Comparison of ENCODE assay signal across 11 cellular contexts in genomic region chr11:125513705-125514265, GRCh38. TPM values are rescaled to one million over a fixed set of nuclear protein-coding genes. Genes with fewer than 3 reads are reported as not detected.
DNase-seq lines count a peak whose midpoint lies in the region; ATAC-seq, FAIRE-seq and TF ChIP-seq lines count a peak whose summit lies in the region.
"Had no signal": no experiment of that assay in that cellular context is flagged by ENCODE, and none has a peak within 500 bp of the region (broad histone marks: within the 10 kb centered on the region; RNA-seq: fewer than 3 reads in every experiment).

No MANE protein-coding gene starts in this region.

- 0 out of 2 replicates have a peak overlapping the region, but pooled peaks have one; percentile 9 for H2BK20ac ChIP-seq in H1 (ENCODE audit: low read length)

- no peaks in the 10 kb centered on the region for H3K27me3 ChIP-seq in H1 (replicated peaks in 1 of 4; ENCODE audit: control insufficient read depth in 3 of 4, extremely low read depth in 1 of 4, insufficient read depth in 3 of 4, low read length in 3 of 4)

- no peak overlapping the region for H4K5ac ChIP-seq in H1 (ENCODE audit: insufficient read length, low read depth, low read length)

- no peaks in the 10 kb centered on the region for H3K9me3 ChIP-seq in H1 (ENCODE audit: insufficient read depth in 2 of 2, low read depth in 1 of 2, low read length in 1 of 2)

- no peak overlapping the region for H3K9ac ChIP-seq in H1 (replicated peaks in 1 of 4; ENCODE audit: extremely low read depth in 1 of 4, low read depth in 3 of 4, low read length in 3 of 4)

- H3K4me3 Mint-ChIP-seq in stimulated activated naive CD8-positive, alpha-beta T cell treated with anti-CD3 and anti-CD28 coated beads, Interleukin-15, Interleukin-2, amounts not matched to agents 100 ng/mL and 50 ng/mL, for 24 hours, result no peak overlapping the region
- peak overlapping the region in 1 of 3 donors; percentile 59 for H3K4me3 Mint-ChIP-seq in T-cell
- H3K4me3 Mint-ChIP-seq: nephron had no signal

- H3K4ac ChIP-seq in H1 (replicated peaks; ENCODE audit: insufficient read length, low read depth, low read length), result no peak overlapping the region

- no peaks in the 10 kb centered on the region for H3K79me2 ChIP-seq in H1 (ENCODE audit: control insufficient read depth in 1 of 2, insufficient read depth in 2 of 2, low read length in 2 of 2)

- no peak for TF ChIP-seq CTCF in H1 (IDR thresholded peaks at IDR 0.05; ENCODE audit: control extremely low read depth in 1 of 3, insufficient read depth in 1 of 3, low read depth in 1 of 3, low read length in 3 of 3)

- no peak for TF ChIP-seq RAD21 in H1 (IDR thresholded peaks at IDR 0.05 in 1 of 2, conservative IDR thresholded peaks at IDR 0.05 in 1 of 2; ENCODE audit: low read depth in 2 of 2, low read length in 2 of 2)

- H3K27me3 Mint-ChIP-seq in stimulated activated naive CD8-positive, alpha-beta T cell treated with anti-CD3 and anti-CD28 coated beads, Interleukin-15, Interleukin-2, amounts not matched to agents 100 ng/mL and 50 ng/mL, for 24 hours, result no peaks in the 10 kb centered on the region
- no peaks in the 10 kb centered on the region for H3K27me3 Mint-ChIP-seq in T-cell

- no peak for ATAC-seq in stimulated activated naive CD8-positive, alpha-beta T cell treated with anti-CD3 and anti-CD28 coated beads, Interleukin-15, Interleukin-2, amounts not matched to agents 100 U/mL and 50 U/mL, for 24 hours
- no peak for ATAC-seq in T-cell (replicated peaks in 1 of 4)

- H3K4me2 ChIP-seq in H1 (ENCODE audit: insufficient read depth in 1 of 2, low read depth in 2 of 2, low read length in 2 of 2), result no peak overlapping the region

- no peak overlapping the region for H3K56ac ChIP-seq in H1 (replicated peaks; ENCODE audit: insufficient read length, low read depth, low read length)

- no peak for FAIRE-seq in H1 (lab: Jason Lieb, UNC)

- no peaks in the 10 kb centered on the region for H3K23me2 ChIP-seq in H1 (ENCODE audit: low read depth, low read length)

- peaks cover 62% of the 10 kb centered on the region for H3K4me1 Mint-ChIP-seq in stimulated activated naive CD8-positive, alpha-beta T cell treated with anti-CD3 and anti-CD28 coated beads, Interleukin-15, Interleukin-2, amounts not matched to agents 100 ng/mL and 50 ng/mL, for 24 hours (ENCODE audit: low read depth)
- H3K4me1 Mint-ChIP-seq in T-cell, result peaks cover 29 to 48% (median 37%) of the 10 kb centered on the region in 3 donors

- H2BK120ac ChIP-seq in H1 (replicated peaks; ENCODE audit: low read depth, low read length), result no peak overlapping the region

- in situ Hi-C loops in G401 (cut with HindIII; ENCODE audit: low sequenced_read_pairs), result no loop called here

- POLR2A ChIA-PET in T-cell (lab: Charles Lee), result no interaction called here
- POLR2A ChIA-PET in H1 (lab: Charles Lee; ENCODE audit: partially characterized antibody), result interaction anchor here (0.9 kb wide), 1 partner anchor 12 kb away, joined by 3 read pairs; no protein-coding TSS in a partner anchor

- no peak overlapping the region for H3K23ac ChIP-seq in H1 (ENCODE audit: insufficient read length)

- H2AK5ac ChIP-seq in H1 (ENCODE audit: low read depth, low read length), result no peak overlapping the region

- no peak overlapping the region for H2BK15ac ChIP-seq in H1 (ENCODE audit: low read length)

- no peaks in the 10 kb centered on the region for H3K9me3 Mint-ChIP-seq in stimulated activated naive CD8-positive, alpha-beta T cell treated with anti-CD3 and anti-CD28 coated beads, Interleukin-15, Interleukin-2, amounts not matched to agents 100 ng/mL and 50 ng/mL, for 24 hours
- H3K9me3 Mint-ChIP-seq in T-cell, result no peaks in the 10 kb centered on the region
- H3K9me3 Mint-ChIP-seq: nephron had no signal

- no peak for TF ChIP-seq POLR2A in H1 (IDR thresholded peaks at IDR 0.05; ENCODE audit: control extremely low read depth in 1 of 2, low read depth in 2 of 2, low read length in 2 of 2)

- H3K4me3 ChIP-seq in H1 (ENCODE audit: extremely low read depth in 1 of 4, insufficient read depth in 2 of 4, low read depth in 3 of 4, low read length in 4 of 4), result no peak overlapping the region

- H4K91ac ChIP-seq in H1 (replicated peaks; ENCODE audit: insufficient read length, low read length), result no peak overlapping the region

- no peak overlapping the region for H3K18ac ChIP-seq in H1 (ENCODE audit: extremely low read depth, low read length)

- WGBS in H1 (ENCODE audit: extremely low coverage in 1 of 2, insufficient coverage in 1 of 2, insufficient read length in 1 of 2, insufficient replicate concordance in 2 of 2, low coverage in 1 of 2, low lambda C conversion rate in 2 of 2, missing lambda C conversion rate in 1 of 2), 2 experiments, result 91% methylated on average over 3 of the region's 3 CpGs; no CpG with 5 or more reads in 1 of the 2 experiments

- H3K36me3 Mint-ChIP-seq in stimulated activated naive CD8-positive, alpha-beta T cell treated with anti-CD3 and anti-CD28 coated beads, Interleukin-15, Interleukin-2, amounts not matched to agents 100 ng/mL and 50 ng/mL, for 24 hours (ENCODE audit: low read depth), result no peaks in the 10 kb centered on the region
- no peaks in the 10 kb centered on the region for H3K36me3 Mint-ChIP-seq in T-cell

- no peak overlapping the region for H2BK12ac ChIP-seq in H1 (ENCODE audit: low read depth, low read length)

- TF ChIP-seq EP300 in H1 (IDR thresholded peaks at IDR 0.05; ENCODE audit: borderline replicate concordance in 1 of 2, low read depth in 2 of 2, low read length in 2 of 2), result no peak

- no peak overlapping the region for H3K27ac ChIP-seq in H1 (ENCODE audit: low read depth, low read length)

- no peak overlapping the region for H2AFZ ChIP-seq in H1 (ENCODE audit: low read length)

- no peak overlapping the region for H3K14ac ChIP-seq in H1 (ENCODE audit: insufficient read length)

- no peak overlapping the region for H2BK5ac ChIP-seq in H1 (ENCODE audit: low read depth, low read length)

- peaks cover 5 to 20% (median 14%) of the 10 kb centered on the region in 4 experiments; a peak in 6 of 7 replicates for H3K4me1 ChIP-seq in H1 (replicated peaks in 1 of 4; ENCODE audit: control insufficient read depth in 3 of 4, insufficient read depth in 4 of 4, low read length in 3 of 4)

- DNase-seq in stimulated activated naive CD8-positive, alpha-beta T cell treated with anti-CD3 and anti-CD28 coated beads, Interleukin-15, Interleukin-2, amounts not matched to agents 100 U/mL and 50 U/mL, for 24 hours, result no peak
- no peak for DNase-seq in T-cell
- no peak for DNase-seq in H1 (ENCODE audit: low read depth in 1 of 2, low spot score in 2 of 2)
- no peak for DNase-seq in AG08395 (ENCODE audit: low spot score)
- DNase-seq in dermis blood vessel endothelial cell, result no peak
- DNase-seq in G401 (ENCODE audit: low spot score), result no peak
- DNase-seq in HT-29 (ENCODE audit: low spot score), result no peak
- DNase-seq: glutamatergic neuron, NCI-H2029 had no signal

- H4K20me1 ChIP-seq in H1 (replicated peaks in 1 of 2; ENCODE audit: control insufficient read depth in 1 of 2, insufficient read depth in 2 of 2, low read length in 2 of 2), result no peaks in the 10 kb centered on the region

- H3K36me3 ChIP-seq in H1 (ENCODE audit: control insufficient read depth in 2 of 4, insufficient read depth in 4 of 4, low read length in 3 of 4), result no peaks in the 10 kb centered on the region

- no peak overlapping the region for H4K8ac ChIP-seq in H1 (ENCODE audit: extremely low read depth, insufficient read depth, low read length)

- H3K27ac Mint-ChIP-seq in stimulated activated naive CD8-positive, alpha-beta T cell treated with anti-CD3 and anti-CD28 coated beads, Interleukin-15, Interleukin-2, amounts not matched to agents 100 ng/mL and 50 ng/mL, for 24 hours, result peak overlapping the region; percentile 88
- peak overlapping the region; percentile 26 to 76 for H3K27ac Mint-ChIP-seq in T-cell
- H3K27ac Mint-ChIP-seq: nephron had no signal

- CTCF ChIA-PET in T-cell (lab: Charles Lee) (interaction anchor here in 1 of 2 donors (0.8 kb wide), 1 partner anchor 15 kb away, joined by 5 read pairs; no protein-coding TSS in a partner anchor), H1 (lab: Charles Lee; ENCODE audit: partially characterized antibody) (interaction anchor here (1.0 kb wide), 1 partner anchor 16 kb away, joined by 4 read pairs; no protein-coding TSS in a partner anchor)

- no peaks in the 10 kb centered on the region for H3K79me1 ChIP-seq in H1 (ENCODE audit: low read depth, low read length)

TF ChIP-seq in H1, 55 proteins besides CTCF, POLR2A, EP300 and RAD21 (continues in another document):
- no peak for TF ChIP-seq CEBPB (IDR thresholded peaks at IDR 0.05; ENCODE audit: low read depth, low read length)
- no peak for TF ChIP-seq MAX (IDR thresholded peaks at IDR 0.05)

RNA-seq across cellular contexts. Expression of gene FEZ1, which starts 17.7 kb away (rescaled TPM):
- total RNA-seq in T-cell (1 to 10 TPM in 2 of 5 donors, under 1 TPM in 3; 0.62 to 3.5 (median 0.92) TPM), dermis blood vessel endothelial cell (52.5 and 54.1 TPM in 2 replicates)
- total RNA-seq in H1 (2021; fragmentation: NEBNext Ultra II Directional; extraction: Animal tissue kit (Norgen Biotek cat#: 25700)), result 51.6 and 59.6 TPM in 2 replicates
- polyA plus RNA-seq in H1 (2011; rRNA removed), result 72.5 and 73.6 TPM in 2 replicates
- polyA plus RNA-seq in H1 (2011; cell fraction: cytosol; rRNA removed), result 69.3 TPM
- polyA plus RNA-seq in H1 (2011; cell fraction: nucleus; rRNA removed), result 53.1 TPM
- 69.0 to 94.2 TPM (median 84.4 TPM) in 4 replicates for polyA plus RNA-seq in H1 (2012, experiment 1 of 2)
- 76.4 TPM for polyA plus RNA-seq in H1 (2012, experiment 2 of 2)
- 27.6 TPM for polyA plus RNA-seq in H1 (2013, experiment 1 of 2)
- 30.0 TPM for polyA plus RNA-seq in H1 (2013, experiment 2 of 2)
- 28.2 and 34.7 TPM in 2 replicates for polyA minus RNA-seq in H1 (2011; rRNA and poly(A)+ RNA removed)
- 28.4 TPM for polyA minus RNA-seq in H1 (2011; cell fraction: cytosol; rRNA and poly(A)+ RNA removed)
- 23.8 TPM for polyA minus RNA-seq in H1 (2011; cell fraction: nucleus; rRNA and poly(A)+ RNA removed)
- total RNA-seq in G401 (2014; rRNA removed; shearing (Covaris generic)), result 7.1 and 12.4 TPM in 2 replicates
- not detected in 2 replicates for total RNA-seq in HT-29 (2014; rRNA removed; shearing (Covaris generic))

RNA-seq across cellular contexts. Expression of gene EI24, which starts 55.5 kb away (rescaled TPM):
- 10 to 100 TPM; 20.0 to 33.0 (median 29.9) TPM for total RNA-seq in T-cell
- total RNA-seq in H1 (2021; fragmentation: NEBNext Ultra II Directional; extraction: Animal tissue kit (Norgen Biotek cat#: 25700)), result 130 and 135 TPM in 2 replicates
- 176 and 264 TPM in 2 replicates for polyA plus RNA-seq in H1 (2011; rRNA removed)
- polyA plus RNA-seq in H1 (2011; cell fraction: cytosol; rRNA removed), result 161 TPM
- 70.8 TPM for polyA plus RNA-seq in H1 (2011; cell fraction: nucleus; rRNA removed)
- 130 to 142 TPM (median 141 TPM) in 4 replicates for polyA plus RNA-seq in H1 (2012, experiment 1 of 2)
- polyA plus RNA-seq in H1 (2012, experiment 2 of 2), result 111 TPM
- 119 TPM for polyA plus RNA-seq in H1 (2013, experiment 1 of 2)
- 139 TPM for polyA plus RNA-seq in H1 (2013, experiment 2 of 2)
- polyA minus RNA-seq in H1 (2011; rRNA and poly(A)+ RNA removed), result 143 and 171 TPM in 2 replicates
- polyA minus RNA-seq in H1 (2011; cell fraction: cytosol; rRNA and poly(A)+ RNA removed), result 48.1 TPM
- 41.1 TPM for polyA minus RNA-seq in H1 (2011; cell fraction: nucleus; rRNA and poly(A)+ RNA removed)
- total RNA-seq in dermis blood vessel endothelial cell, result 122 and 152 TPM in 2 replicates
- 49.4 and 50.5 TPM in 2 replicates for total RNA-seq in G401 (2014; rRNA removed; shearing (Covaris generic))
- total RNA-seq in HT-29 (2014; rRNA removed; shearing (Covaris generic)), result 122 and 125 TPM in 2 replicates
